ENCODE assay signal across 16 cellular contexts in the genomic region with DNA sequence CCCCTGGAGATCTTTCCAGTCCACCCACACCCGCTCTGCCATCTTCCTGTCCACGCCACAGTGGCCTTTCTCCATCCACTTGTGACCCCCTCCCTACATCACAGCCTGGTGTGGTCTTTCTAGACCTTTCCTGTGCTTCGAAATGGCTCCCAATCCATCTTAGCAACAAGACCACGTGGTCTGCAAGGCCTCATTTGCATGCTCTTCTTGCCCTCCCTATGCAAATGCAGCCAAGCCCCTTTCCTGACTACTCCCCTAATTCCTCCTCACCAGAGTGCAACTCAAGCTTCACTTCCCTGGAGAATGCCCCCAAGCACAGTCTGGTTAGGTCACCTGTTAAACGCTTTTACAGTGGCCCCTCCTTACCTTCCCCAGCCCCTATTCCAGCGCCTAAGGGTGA. TPM values are rescaled to one million over a fixed set of nuclear protein-coding genes. Genes with fewer than 3 reads are reported as not detected.
DNase-seq lines count a peak whose midpoint lies in the region; ATAC-seq and TF ChIP-seq lines count a peak whose summit lies in the region.
"Had no signal": no experiment of that assay in that cellular context is flagged by ENCODE, and none has a peak within 500 bp of the region (broad histone marks: within the 10 kb centered on the region; RNA-seq: fewer than 3 reads in every experiment).

No MANE protein-coding gene starts in this region.

- no peaks in the 10 kb centered on the region for H3K9me3 Mint-ChIP-seq in activated B cell treated with CpG ODN at 0.5 μM for 24 hours

- peaks cover 79% of the 10 kb centered on the region for H3K4me1 Mint-ChIP-seq in activated B cell treated with CpG ODN at 0.5 μM for 24 hours

- H3K4me3 ChIP-seq in left ventricle myocardium inferior (no peak overlapping the region), thoracic aorta (no peak overlapping the region), heart right ventricle (no peak overlapping the region)
- no peak overlapping the region for H3K4me3 ChIP-seq in effector memory CD4-positive, alpha-beta T cell (ENCODE audit: insufficient read depth, low read depth, low read length, poor library complexity, severe bottlenecking)
- H3K4me3 ChIP-seq: mucosa of descending colon had no signal

- H3K27ac Mint-ChIP-seq in activated B cell treated with CpG ODN at 0.5 μM for 24 hours, result peak overlapping the region; percentile 96

- H3K27ac ChIP-seq in left ventricle myocardium inferior (replicated peaks), result peak overlapping the region; percentile 98
- H3K27ac ChIP-seq in effector memory CD4-positive, alpha-beta T cell (ENCODE audit: insufficient read depth, low read length, poor library complexity, severe bottlenecking), result peak overlapping the region; percentile 17
- peak overlapping the region; percentile 90 to 92 for H3K27ac ChIP-seq in thoracic aorta
- H3K27ac ChIP-seq in heart right ventricle, result peak overlapping the region in 5 of 10 donors; percentile 5 to 98 (median 96)

- no peak for ATAC-seq in Right ventricle myocardium inferior
- no peak for ATAC-seq in activated B cell treated with CpG ODN at 0.5 μM for 24 hours (ENCODE audit: low read depth)
- no peak for ATAC-seq in thoracic aorta (ENCODE audit: insufficient number of reproducible peaks, low FRiP score, low read depth)
- ATAC-seq in heart right ventricle, result no peak
- ATAC-seq: mucosa of descending colon had no signal

- H3K4me3 Mint-ChIP-seq in activated B cell treated with CpG ODN at 0.5 μM for 24 hours, result peak overlapping the region; percentile 100

- H3K27me3 ChIP-seq in left ventricle myocardium inferior (ENCODE audit: low read depth) (no peaks in the 10 kb centered on the region), thoracic aorta (replicated peaks; ENCODE audit: insufficient read depth) (no peaks in the 10 kb centered on the region), heart right ventricle (no peaks in the 10 kb centered on the region)
- no peaks in the 10 kb centered on the region for H3K27me3 ChIP-seq in effector memory CD4-positive, alpha-beta T cell (replicated peaks; ENCODE audit: control insufficient read depth, insufficient read depth, low read length, poor library complexity, severe bottlenecking)

- POLR2A ChIA-PET in activated B cell treated with CpG ODN at 0.5 μM for 24 hours (lab: Charles Lee), result interaction anchor here (1.9 kb wide), 1 partner anchor 14 kb away, joined by 5 read pairs; a partner anchor contains a TSS

- CTCF ChIA-PET in activated B cell treated with CpG ODN at 0.5 μM for 24 hours (lab: Charles Lee), result interaction anchor here (1.1 to 1.5 kb wide), 2 partner anchors 25 to 27 kb away, joined by 4 to 6 read pairs; no protein-coding TSS in a partner anchor

- intact Hi-C loops in left ventricle myocardium inferior (cut with micrococcal nuclease) (no loop called here), Right ventricle myocardium inferior (cut with DNase I) (no loop called here), activated B cell treated with CpG ODN at 0.5 μM for 24 hours (cut with micrococcal nuclease) (loop anchor here (10.0 kb wide), 1 partner anchor 380 kb away; a partner anchor contains a TSS), heart right ventricle (cut with DNase I) (loop anchor here in 1 of 10 donors (5.0 kb wide), 1 partner anchor 33 kb away; no protein-coding TSS in a partner anchor)

- H3K36me3 ChIP-seq in left ventricle myocardium inferior (peaks cover 59% of the 10 kb centered on the region), thoracic aorta (peaks cover 49% of the 10 kb centered on the region), heart right ventricle (peaks cover 0 to 72% (median 40%) of the 10 kb centered on the region in 9 donors)
- H3K36me3 ChIP-seq in effector memory CD4-positive, alpha-beta T cell (ENCODE audit: control insufficient read depth, insufficient read depth, low read length), result peaks cover 38% of the 10 kb centered on the region

- H3K4me1 ChIP-seq in left ventricle myocardium inferior (peaks cover 90% of the 10 kb centered on the region), thoracic aorta (ENCODE audit: control insufficient read depth in 1 of 2, low read depth in 2 of 2) (peaks cover 40 to 52% of the 10 kb centered on the region in 2 donors), heart right ventricle (peaks cover 37 to 94% (median 82%) of the 10 kb centered on the region in 9 donors)
- peaks cover 90% of the 10 kb centered on the region for H3K4me1 ChIP-seq in effector memory CD4-positive, alpha-beta T cell (ENCODE audit: control insufficient read depth, insufficient read depth, low read length, poor library complexity, severe bottlenecking)

- no peak for DNase-seq in left ventricle myocardium inferior
- no peak for DNase-seq in Right ventricle myocardium inferior (ENCODE audit: missing footprints)
- DNase-seq in activated B cell treated with CpG ODN at 0.5 μM for 24 hours, result no peak
- DNase-seq in effector memory CD4-positive, alpha-beta T cell, result no peak
- no peak for DNase-seq in thoracic aorta (ENCODE audit: low spot score)
- no peak for DNase-seq in stimulated activated CD4-positive, alpha-beta T cell treated with anti-CD3 and anti-CD28 coated beads, Interleukin-4, amount 100 ng/mL, for 1 hour
- no peak for DNase-seq in mucosa of gallbladder (ENCODE audit: low spot score)
- DNase-seq in heart right ventricle, result no peak
- DNase-seq: cerebellar nuclear complex, DMS79, mucosa of descending colon, NCI-H187 treated with DMSO at 0.1 percent for 48 hours, NCI-H524 treated with DMSO at 0.1 percent for 48 hours, T-helper 9 cell had no signal

- H3K9me3 ChIP-seq in left ventricle myocardium inferior (replicated peaks), result no peaks in the 10 kb centered on the region
- H3K9me3 ChIP-seq in effector memory CD4-positive, alpha-beta T cell (ENCODE audit: control insufficient read depth, low read length), result no peaks in the 10 kb centered on the region
- H3K9me3 ChIP-seq in thoracic aorta, result no peaks in the 10 kb centered on the region
- H3K9me3 ChIP-seq in heart right ventricle, result no peaks in the 10 kb centered on the region
- H3K9me3 ChIP-seq: mucosa of descending colon had no signal

- peaks cover 94% of the 10 kb centered on the region for H3K36me3 Mint-ChIP-seq in activated B cell treated with CpG ODN at 0.5 μM for 24 hours (ENCODE audit: low read depth)

- TF ChIP-seq CTCF in left ventricle myocardium inferior (IDR thresholded peaks at IDR 0.05; ENCODE audit: borderline replicate concordance), result no peak
- TF ChIP-seq CTCF in activated B cell treated with CpG ODN at 0.5 μM for 24 hours (IDR thresholded peaks at IDR 0.05), result no peak
- TF ChIP-seq CTCF in thoracic aorta (IDR thresholded peaks at IDR 0.05), result no peak
- TF ChIP-seq CTCF in heart right ventricle (IDR thresholded peaks at IDR 0.05), result no peak

- no peaks in the 10 kb centered on the region for H3K27me3 Mint-ChIP-seq in activated B cell treated with CpG ODN at 0.5 μM for 24 hours

- 72 to 78% methylated on average over 6 of the region's 6 CpGs for WGBS in heart right ventricle, 2 donors

RNA-seq across cellular contexts. Expression of a gene that starts 6.1 kb away (rescaled TPM):
- total RNA-seq in left ventricle myocardium inferior, result 33.0 TPM
- total RNA-seq in Right ventricle myocardium inferior, result 38.4 TPM
- total RNA-seq in activated B cell treated with CpG ODN at 0.5 μM for 24 hours, result 300 and 313 TPM in 2 replicates
- 10 to 100 TPM; 53.3 to 67.1 TPM for total RNA-seq in thoracic aorta
- 61.5 TPM for total RNA-seq in mucosa of gallbladder
- total RNA-seq in heart right ventricle, result 10 to 100 TPM; 17.3 to 45.4 (median 26.9) TPM
- 10 to 100 TPM; 22.4 to 42.7 TPM for polyA plus RNA-seq in heart right ventricle

RNA-seq across cellular contexts. Expression of a gene that starts 14.4 kb away (rescaled TPM):
- 1.6 TPM for total RNA-seq in left ventricle myocardium inferior
- total RNA-seq in Right ventricle myocardium inferior, result 1.7 TPM
- 4.7 and 4.9 TPM in 2 replicates for total RNA-seq in activated B cell treated with CpG ODN at 0.5 μM for 24 hours
- total RNA-seq in thoracic aorta, result 10 to 100 TPM in 1 of 2 donors, 1 to 10 TPM in 1; 9.7 to 11.5 TPM
- 8.8 TPM for total RNA-seq in mucosa of gallbladder
- 1 to 10 TPM; 1.5 to 3.8 (median 1.9) TPM for total RNA-seq in heart right ventricle
- 1 to 10 TPM; 1.9 to 3.8 TPM for polyA plus RNA-seq in heart right ventricle
- polyA plus RNA-seq: keratinocyte had no signal

RNA-seq across cellular contexts. Expression of a gene that starts 21.5 kb away (rescaled TPM):
- total RNA-seq in left ventricle myocardium inferior (137 TPM), Right ventricle myocardium inferior (151 TPM), activated B cell treated with CpG ODN at 0.5 μM for 24 hours (1.7 and 2.2 TPM in 2 replicates), thoracic aorta (100 to 1,000 TPM in 1 of 2 donors, 10 to 100 TPM in 1; 95.5 to 158 TPM), mucosa of gallbladder (23.5 TPM), heart right ventricle (100 to 1,000 TPM; 136 to 204 (median 158) TPM)
- 100 to 1,000 TPM; 137 to 314 TPM for polyA plus RNA-seq in heart right ventricle
- total RNA-seq: RPMI7951 had no signal
- polyA plus RNA-seq: keratinocyte had no signal

RNA-seq across cellular contexts. Expression of a gene that starts 49.2 kb away (rescaled TPM):
- total RNA-seq in left ventricle myocardium inferior (206 TPM), Right ventricle myocardium inferior (260 TPM), activated B cell treated with CpG ODN at 0.5 μM for 24 hours (15.9 and 16.2 TPM in 2 replicates), thoracic aorta (10 to 100 TPM; 35.5 to 74.9 TPM), mucosa of gallbladder (64.7 TPM), heart right ventricle (100 to 1,000 TPM; 161 to 337 (median 231) TPM)
- polyA plus RNA-seq in heart right ventricle, result 100 to 1,000 TPM in 1 of 2 donors, 10 to 100 TPM in 1; 88.1 to 129 TPM

RNA-seq across cellular contexts. Expression of a gene that starts 57.1 kb away (rescaled TPM):
- 45.8 TPM for total RNA-seq in left ventricle myocardium inferior
- 28.2 TPM for total RNA-seq in Right ventricle myocardium inferior
- total RNA-seq in activated B cell treated with CpG ODN at 0.5 μM for 24 hours, result 8.8 and 9.2 TPM in 2 replicates
- total RNA-seq in thoracic aorta, result 100 to 1,000 TPM; 261 to 270 TPM
- 421 TPM for total RNA-seq in mucosa of gallbladder
- total RNA-seq in heart right ventricle, result 100 to 1,000 TPM in 1 of 10 donors, 10 to 100 TPM in 9; 31.7 to 455 (median 45.9) TPM
- polyA plus RNA-seq in heart right ventricle, result 10 to 100 TPM; 30.2 to 81.5 TPM
